9 cellular contexts compared by ENCODE assay signal in the genomic region with DNA sequence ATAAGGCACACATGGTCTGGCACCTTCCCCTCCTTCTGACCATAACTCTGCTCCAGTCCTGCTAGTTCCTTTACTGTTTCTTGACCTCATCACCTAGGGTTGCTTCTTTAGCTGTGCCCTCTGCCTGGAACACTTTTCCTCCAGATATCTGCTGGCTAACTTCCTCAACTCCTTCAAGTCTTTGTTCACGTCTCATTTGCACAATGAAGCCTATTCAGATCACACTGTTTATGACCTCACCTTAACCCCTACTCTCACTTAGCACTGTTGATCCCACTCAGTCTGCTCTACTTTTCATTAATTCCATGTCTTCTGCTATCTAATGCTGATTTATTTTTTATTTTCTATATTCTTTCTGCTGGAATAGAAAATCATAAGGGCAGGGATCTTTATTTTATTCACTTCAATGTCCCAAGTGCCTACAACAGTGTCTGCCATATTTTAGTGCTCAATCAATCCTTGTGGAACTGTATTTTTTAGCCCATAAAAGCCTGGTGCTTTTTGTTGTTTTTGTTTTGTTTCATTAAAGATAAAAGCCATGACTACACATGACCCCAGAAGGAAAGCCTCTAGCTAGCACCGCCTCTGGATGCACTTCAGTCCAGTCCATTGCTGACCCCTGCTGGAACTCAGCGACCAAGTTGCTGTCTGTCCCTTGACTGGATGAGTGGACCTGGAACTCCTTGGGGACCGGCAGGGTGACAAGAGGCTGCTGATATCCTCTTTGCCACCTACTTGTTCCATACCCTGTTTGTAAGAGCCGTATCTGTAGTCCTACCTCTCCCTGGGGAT. TPM values are rescaled to one million over a fixed set of nuclear protein-coding genes. Genes with fewer than 3 reads are reported as not detected.
DNase-seq lines count a peak whose midpoint lies in the region; ATAC-seq, FAIRE-seq and TF ChIP-seq lines count a peak whose summit lies in the region.
"Had no signal": no experiment of that assay in that cellular context is flagged by ENCODE, and none has a peak within 500 bp of the region (broad histone marks: within the 10 kb centered on the region; RNA-seq: fewer than 3 reads in every experiment).

No MANE protein-coding gene starts in this region.

- no peak overlapping the region for H3K4me3 Mint-ChIP-seq in Caco-2 (ENCODE audit: unreplicated experiment)
- H3K4me3 Mint-ChIP-seq: naive thymus-derived CD8-positive, alpha-beta T cell had no signal

- H3K27me3 Mint-ChIP-seq in Caco-2 (ENCODE audit: insufficient read depth, unreplicated experiment) = no peaks in the 10 kb centered on the region

- CTCF ChIA-PET in Caco-2 (lab: Charles Lee) = interaction anchor here (0.5 to 1.0 kb wide), 4 partner anchors 235 to 650 kb away, joined by 3 to 4 read pairs (median 4); no protein-coding TSS in a partner anchor

- ATAC-seq in RWPE2 (ENCODE audit: low read depth) (peak; percentile 73), HG02798 (IDR thresholded peaks at IDR 0.05; ENCODE audit: poor library complexity, unreplicated experiment) (no peak), HG02642 (IDR thresholded peaks at IDR 0.05; ENCODE audit: poor library complexity, unreplicated experiment) (no peak)
- ATAC-seq: naive thymus-derived CD8-positive, alpha-beta T cell had no signal

- H3K4me3 ChIP-seq in Caco-2 (ENCODE audit: low read depth, low read length) (no peak overlapping the region), HFF-Myc (replicated peaks; ENCODE audit: low read depth, low read length) (no peak overlapping the region), RWPE2 (ENCODE audit: severe bottlenecking) (no peak overlapping the region)

- H3K27me3 ChIP-seq in Caco-2 (replicated peaks; ENCODE audit: control insufficient read depth, insufficient read depth, low read length) (no peaks in the 10 kb centered on the region; the same call in 1 of the 2 replicates), RWPE2 (ENCODE audit: insufficient read depth, poor library complexity, severe bottlenecking) (peaks cover 16% of the 10 kb centered on the region)

- POLR2A ChIA-PET in Caco-2 (lab: Charles Lee) = no interaction called here

- no peaks in the 10 kb centered on the region for H3K9me3 Mint-ChIP-seq in Caco-2 (ENCODE audit: unreplicated experiment)
- H3K9me3 Mint-ChIP-seq: naive thymus-derived CD8-positive, alpha-beta T cell had no signal

- BruUV-seq in Caco-2 (replicated peaks; lab: Mats Ljungman, UMichigan) = no TSS peak

- H3K27ac Mint-ChIP-seq in Caco-2 (ENCODE audit: unreplicated experiment) = no peak overlapping the region
- H3K27ac Mint-ChIP-seq: naive thymus-derived CD8-positive, alpha-beta T cell had no signal

- DNase-seq in Caco-2 (peak; percentile 77 to 79), HFF-Myc (ENCODE audit: extremely low read depth, low read depth) (peak; percentile 32), RWPE2 (ENCODE audit: low spot score) (no peak), ecto neural progenitor cell (ENCODE audit: low spot score) (peak; percentile 76), medulla oblongata (ENCODE audit: extremely low spot score) (peak; percentile 83), urothelium cell line (ENCODE audit: low spot score) (peak; percentile 17)

- intact Hi-C loops in Caco-2 (cut with micrococcal nuclease; ENCODE audit: unreplicated experiment) = loop anchor here (1.0 to 5.0 kb wide), 4 partner anchors 234 to 659 kb away; no protein-coding TSS in a partner anchor

- no peaks in the 10 kb centered on the region for H3K4me1 ChIP-seq in Caco-2
- no peaks in the 10 kb centered on the region for H3K4me1 ChIP-seq in RWPE2 (ENCODE audit: insufficient read depth, poor library complexity, severe bottlenecking)

- no peaks in the 10 kb centered on the region for H3K36me3 ChIP-seq in Caco-2 (ENCODE audit: control insufficient read depth, insufficient read depth, low read length)
- no peaks in the 10 kb centered on the region for H3K36me3 ChIP-seq in RWPE2 (ENCODE audit: low read depth)

- no peaks in the 10 kb centered on the region for H3K4me1 Mint-ChIP-seq in Caco-2 (ENCODE audit: low read depth, unreplicated experiment)
- H3K4me1 Mint-ChIP-seq: naive thymus-derived CD8-positive, alpha-beta T cell had no signal

- H3K27ac ChIP-seq in RWPE2 (ENCODE audit: poor library complexity, severe bottlenecking) = no peak overlapping the region

- no peaks in the 10 kb centered on the region for H3K36me3 Mint-ChIP-seq in Caco-2 (ENCODE audit: insufficient read depth, unreplicated experiment)
- H3K36me3 Mint-ChIP-seq: naive thymus-derived CD8-positive, alpha-beta T cell had no signal

- TF ChIP-seq CTCF in Caco-2 (IDR thresholded peaks at IDR 0.05; ENCODE audit: insufficient read depth in 1 of 2, low read depth in 1 of 2, low read length in 1 of 2, severe bottlenecking in 1 of 2, unreplicated experiment in 1 of 2) = peak; percentile 67 to 81
- peak; percentile 64 for TF ChIP-seq CTCF in HFF-Myc (IDR thresholded peaks at IDR 0.05; ENCODE audit: low read depth, low read length, missing control alignments)
- peak; percentile 57 for TF ChIP-seq CTCF in RWPE2 (IDR thresholded peaks at IDR 0.05; ENCODE audit: poor library complexity, severe bottlenecking)

- H3K9me3 ChIP-seq in Caco-2 (no peaks in the 10 kb centered on the region), RWPE2 (ENCODE audit: severe bottlenecking) (no peaks in the 10 kb centered on the region)

- no peak for FAIRE-seq in urothelium cell line (lab: Jason Lieb, UNC)

RNA-seq across cellular contexts. Expression of a gene that starts 12.3 kb away (rescaled TPM):
- total RNA-seq in Caco-2 (2022) = 0.14 TPM in 1 of 2 replicates, not detected in the other
- total RNA-seq: naive thymus-derived CD8-positive, alpha-beta T cell had no signal

RNA-seq across cellular contexts. Expression of a gene that starts 35.3 kb away (rescaled TPM):
- total RNA-seq in Caco-2 (2022) = not detected in 2 replicates
- total RNA-seq: naive thymus-derived CD8-positive, alpha-beta T cell had no signal

RNA-seq across cellular contexts. Expression of a gene that starts 53.1 kb away (rescaled TPM):
- total RNA-seq in Caco-2 (2022) = 12.7 and 13.9 TPM in 2 replicates
